Comparison of ENCODE assay signal across 8 cellular contexts in genomic region chr19:16327911-16328823, GRCh38. TPM values are rescaled to one million over a fixed set of nuclear protein-coding genes. Genes with fewer than 3 reads are reported as not detected.
A peak's percentile ranks its signal among the peaks of the same experiment; 100 is the strongest.
DNase-seq lines count a peak whose midpoint lies in the region; ATAC-seq and TF ChIP-seq lines count a peak whose summit lies in the region.

No MANE protein-coding gene starts in this region.

- H3K36me3 ChIP-seq in lung (ENCODE audit: control insufficient read depth in 2 of 2, insufficient read depth in 2 of 2, low read length in 2 of 2) (peaks cover 10 to 12% of the 10 kb centered on the region in 2 donors), endodermal cell (ENCODE audit: control insufficient read depth, insufficient read depth, low read length) (no peaks in the 10 kb centered on the region)

- H3K27me3 ChIP-seq in lung (ENCODE audit: control insufficient read depth, insufficient read depth) (no peaks in the 10 kb centered on the region), endodermal cell (ENCODE audit: control insufficient read depth, insufficient read depth, low read length, poor library complexity, severe bottlenecking) (peaks cover 70% of the 10 kb centered on the region)

- H3K9me3 ChIP-seq in lung (ENCODE audit: control insufficient read depth in 2 of 2, insufficient read depth in 1 of 2, low read length in 1 of 2): no peaks in the 10 kb centered on the region
- no peaks in the 10 kb centered on the region for H3K9me3 ChIP-seq in endodermal cell (ENCODE audit: control insufficient read depth, low read length)

- no peaks in the 10 kb centered on the region for H3K9me3 Mint-ChIP-seq in endodermal cell

- H3K4me3 Mint-ChIP-seq in endodermal cell: no peak overlapping the region

- DNase-seq in GM13977 (ENCODE audit: low spot score) (peak; percentile 55), T follicular helper cell (ENCODE audit: low read depth) (peak; percentile 53), cardiac fibroblast (ENCODE audit: low read depth in 2 of 2) (peak; percentile 94), lung (ENCODE audit: low spot score) (peak; percentile 89), substantia nigra (lab: John Stamatoyannopoulos, UW) (peak in 27 of 49 donors; percentile 3 to 69 (median 32)), NCI-H2227 treated with DMSO at 0.1 percent for 48 hours (lab: John Stamatoyannopoulos, UW) (no peak), endodermal cell (no peak), NCI-H345 treated with DMSO at 0.1 percent for 48 hours (lab: John Stamatoyannopoulos, UW; ENCODE audit: unreplicated experiment) (no peak)

- H3K4me1 Mint-ChIP-seq in endodermal cell: peaks cover 6% of the 10 kb centered on the region

- peaks cover 58% of the 10 kb centered on the region for H3K27me3 Mint-ChIP-seq in endodermal cell (ENCODE audit: insufficient read depth)

- H3K27ac ChIP-seq in lung (ENCODE audit: low read depth in 1 of 2, low read length in 1 of 2) (peak overlapping the region; percentile 76 to 98), substantia nigra (ENCODE audit: low read depth, low read length, poor library complexity, severe bottlenecking) (peak overlapping the region; percentile 24), endodermal cell (ENCODE audit: low read depth, low read length) (no peak overlapping the region)

- no peak for TF ChIP-seq CTCF in GM13977 (IDR thresholded peaks at IDR 0.05; ENCODE audit: extremely low read depth, insufficient read depth, missing control alignments)
- TF ChIP-seq CTCF in cardiac fibroblast (IDR thresholded peaks at IDR 0.05; ENCODE audit: low read depth, low read length): no peak
- no peak for TF ChIP-seq CTCF in lung (IDR thresholded peaks at IDR 0.05; ENCODE audit: control extremely low read depth, extremely low read depth)
- no peak for TF ChIP-seq CTCF in endodermal cell (conservative IDR thresholded peaks at IDR 0.05)

- 8 to 17% methylated on average over 20 of the region's 20 CpGs for WGBS in lung, 2 donors
- WGBS in endodermal cell (ENCODE audit: insufficient coverage in 1 of 2, insufficient read length in 1 of 2), 2 experiments: 68 to 73% methylated on average over 17 to 20 of the region's 20 CpGs

- in situ Hi-C loops in GM13977 (cut with MboI; ENCODE audit: low pct_unique_long_range_greater_than_20kb, low sequenced_read_pairs, unreplicated experiment): no loop called here

- no peak overlapping the region for H3K9ac ChIP-seq in endodermal cell (ENCODE audit: extremely low read depth, low read length, poor library complexity, severe bottlenecking)

- H3K4me1 ChIP-seq in lung (ENCODE audit: control insufficient read depth in 2 of 2, insufficient read depth in 2 of 2, low read length in 2 of 2) (peaks cover 0 to 4% of the 10 kb centered on the region in 2 donors), endodermal cell (ENCODE audit: control insufficient read depth, insufficient read depth, low read length) (no peaks in the 10 kb centered on the region)

- H3K27ac Mint-ChIP-seq in endodermal cell: no peak overlapping the region

- ATAC-seq in lung (ENCODE audit: insufficient read depth, low FRiP score): peak; percentile 7

- peak overlapping the region; percentile 8 to 22 for H3K4me3 ChIP-seq in cardiac fibroblast (replicated peaks in 1 of 2; ENCODE audit: low read depth in 2 of 2, low read length in 2 of 2)
- H3K4me3 ChIP-seq in lung: peak overlapping the region; percentile 52
- no peak overlapping the region for H3K4me3 ChIP-seq in endodermal cell (ENCODE audit: low read length)

- no peaks in the 10 kb centered on the region for H3K36me3 Mint-ChIP-seq in endodermal cell (ENCODE audit: low read depth)

RNA-seq across cellular contexts. Expression of gene KLF2, which starts 3.5 kb away (rescaled TPM):
- 100 to 1,000 TPM in 1 of 2 donors, 10 to 100 TPM in 1; 32.5 to 104 TPM for total RNA-seq in lung
- 100 to 1,000 TPM in 1 of 2 donors, 1 to 10 TPM in 1; 7.7 to 121 TPM for polyA plus RNA-seq in lung
- total RNA-seq in endodermal cell: 1 to 10 TPM in 1 of 2 donors, under 1 TPM in 1; 0.22 to 1.4 TPM
- 0.25 TPM for polyA plus RNA-seq in endodermal cell (2013, experiment 1 of 2)
- 0.17 TPM for polyA plus RNA-seq in endodermal cell (2013, experiment 2 of 2)

Comparison
In these comparisons a context has a peak if more than half of its experiments do, and no peak if none do; other contexts are left out.
1. DNase-seq: peak in GM13977 (single experiment), T follicular helper cell (single experiment), cardiac fibroblast (2 of 2), lung (single experiment) and substantia nigra (27 of 49); none in NCI-H2227 treated with DMSO at 0.1 percent for 48 hours (single experiment), endodermal cell (single experiment) and NCI-H345 treated with DMSO at 0.1 percent for 48 hours (single experiment).
2. RNA of gene KLF2, which starts 3.5 kb away (total RNA-seq): 32.5 to 104 TPM in lung; 0.22 to 1.4 TPM in endodermal cell; every median in the first group is over 10 times any median in the second.